Comparison of ENCODE assay signal across 1 cellular context in genomic region chr4:119197772-119198212, GRCh38.
TF ChIP-seq lines count a peak whose summit lies in the region.

No MANE protein-coding gene starts in this region.

TF ChIP-seq in HepG2, 621 proteins besides CTCF, POLR2A, EP300 and RAD21 (continued from another document and continues in another):
- TF ChIP-seq SPEN (CRISPR knock-in tag; IDR thresholded peaks at IDR 0.05; ENCODE audit: low read depth), result peak; percentile 49; the same call in 1 of the 2 replicates
- no peak for TF ChIP-seq TAF1 (CRISPR knock-in tag; IDR thresholded peaks at IDR 0.05)
- no peak for TF ChIP-seq ZNF20 (CRISPR knock-in tag; IDR thresholded peaks at IDR 0.05)
- TF ChIP-seq ZMYM4 (CRISPR knock-in tag; IDR thresholded peaks at IDR 0.05), result peak; percentile 86
- TF ChIP-seq GABPA (IDR thresholded peaks at IDR 0.05; ENCODE audit: low read depth, low read length), result peak; percentile 52
- peak; percentile 88 for TF ChIP-seq GABPA (CRISPR knock-in tag; IDR thresholded peaks at IDR 0.05; ENCODE audit: low read depth)
- no peak for TF ChIP-seq NFAT5 (CRISPR knock-in tag; IDR thresholded peaks at IDR 0.05)
- TF ChIP-seq NCOA2 (CRISPR knock-in tag; IDR thresholded peaks at IDR 0.05), result 0 out of 2 replicates have a peak, but pooled peaks have one; percentile 19
- TF ChIP-seq PLRG1 (conservative IDR thresholded peaks at IDR 0.05), result no peak
- no peak for TF ChIP-seq ZNF7 (CRISPR knock-in tag; IDR thresholded peaks at IDR 0.05)
- peak; percentile 27; the same call in 1 of the 2 replicates for TF ChIP-seq HOXA3 (CRISPR knock-in tag; IDR thresholded peaks at IDR 0.05)
- TF ChIP-seq ATF2 (CRISPR knock-in tag; IDR thresholded peaks at IDR 0.05), result 0 out of 2 replicates have a peak, but pooled peaks have one; percentile 26
- TF ChIP-seq SNAPC5 (CRISPR knock-in tag; IDR thresholded peaks at IDR 0.05; ENCODE audit: borderline replicate concordance), result no peak
- TF ChIP-seq EHMT2 (IDR thresholded peaks at IDR 0.05; ENCODE audit: borderline replicate concordance, low read depth, low read length), result peak; percentile 89
- TF ChIP-seq MTF2 (CRISPR knock-in tag; IDR thresholded peaks at IDR 0.05; ENCODE audit: borderline replicate concordance), result peak; percentile 90; the same call in 1 of the 2 replicates
- peak; percentile 34; the same call in 1 of the 2 replicates for TF ChIP-seq SAP130 (CRISPR knock-in tag; IDR thresholded peaks at IDR 0.05; ENCODE audit: low read depth)
- TF ChIP-seq SNAPC4 (CRISPR knock-in tag; IDR thresholded peaks at IDR 0.05), result no peak
- TF ChIP-seq HOXA5 (CRISPR knock-in tag; IDR thresholded peaks at IDR 0.05), result no peak
- peak; percentile 56 for TF ChIP-seq ZFY (CRISPR knock-in tag; IDR thresholded peaks at IDR 0.05)
- TF ChIP-seq TIGD3 (CRISPR knock-in tag; IDR thresholded peaks at IDR 0.05; ENCODE audit: borderline replicate concordance), result no peak
- TF ChIP-seq FOXO1 (CRISPR knock-in tag; IDR thresholded peaks at IDR 0.05), result 0 out of 2 replicates have a peak, but pooled peaks have one; percentile 11
- TF ChIP-seq PAF1 (CRISPR knock-in tag; IDR thresholded peaks at IDR 0.05), result no peak
- TF ChIP-seq ZNF800 (CRISPR knock-in tag; IDR thresholded peaks at IDR 0.05), result no peak
- TF ChIP-seq ZNF275 (CRISPR knock-in tag; IDR thresholded peaks at IDR 0.05; ENCODE audit: borderline replicate concordance), result no peak
- peak; percentile 77 for TF ChIP-seq KAT8 (CRISPR knock-in tag; IDR thresholded peaks at IDR 0.05)
- TF ChIP-seq TRIM22 (IDR thresholded peaks at IDR 0.05), result no peak
- TF ChIP-seq SMARCE1 (IDR thresholded peaks at IDR 0.05; ENCODE audit: borderline replicate concordance), result no peak
- no peak for TF ChIP-seq ZNF780A (CRISPR knock-in tag; IDR thresholded peaks at IDR 0.05)
- peak; percentile 37; the same call in 1 of the 2 replicates for TF ChIP-seq NFKB2 (CRISPR knock-in tag; IDR thresholded peaks at IDR 0.05; ENCODE audit: borderline replicate concordance)
- TF ChIP-seq IRX3 (CRISPR knock-in tag; IDR thresholded peaks at IDR 0.05; ENCODE audit: borderline replicate concordance, low read depth), result no peak
- TF ChIP-seq ZNF558 (CRISPR knock-in tag; IDR thresholded peaks at IDR 0.05; ENCODE audit: borderline replicate concordance), result no peak
- 0 out of 2 replicates have a peak, but pooled peaks have one; percentile 48 for TF ChIP-seq KLF6 (CRISPR knock-in tag; IDR thresholded peaks at IDR 0.05)
- TF ChIP-seq ZFP62 (CRISPR knock-in tag; IDR thresholded peaks at IDR 0.05), result no peak
- TF ChIP-seq ZNF83 (CRISPR knock-in tag; IDR thresholded peaks at IDR 0.05; ENCODE audit: borderline replicate concordance), result no peak
- TF ChIP-seq ZNF251 (CRISPR knock-in tag; IDR thresholded peaks at IDR 0.05), result no peak
- TF ChIP-seq ETV5 (CRISPR knock-in tag; IDR thresholded peaks at IDR 0.05; ENCODE audit: borderline replicate concordance), result 0 out of 2 replicates have a peak, but pooled peaks have one; percentile 31
- TF ChIP-seq ZMYM3 (CRISPR knock-in tag; IDR thresholded peaks at IDR 0.05), result 0 out of 2 replicates have a peak, but pooled peaks have one; percentile 39
- TF ChIP-seq PHF20 (CRISPR knock-in tag; IDR thresholded peaks at IDR 0.05), result peak; percentile 68; the same call in 1 of the 2 replicates
- no peak for TF ChIP-seq RFXANK (CRISPR knock-in tag; IDR thresholded peaks at IDR 0.05)
- no peak for TF ChIP-seq THYN1 (CRISPR knock-in tag; IDR thresholded peaks at IDR 0.05; ENCODE audit: borderline replicate concordance, low read depth)
- no peak for TF ChIP-seq RBM22 (optimal IDR thresholded peaks at IDR 0.05; ENCODE audit: low read length)
- peak in 1 of 2 experiments; percentile 53; a peak in 1 of 4 replicates for TF ChIP-seq HMGXB4 (CRISPR knock-in tag; IDR thresholded peaks at IDR 0.05; ENCODE audit: borderline replicate concordance in 1 of 2, low read depth in 1 of 2)
- peak; percentile 96 for TF ChIP-seq WIZ (CRISPR knock-in tag; IDR thresholded peaks at IDR 0.05)
